ENCODE assay signal across 1 cellular context in genomic region chr20:38445402-38445801, GRCh38.
TF ChIP-seq lines count a peak whose summit lies in the region.

No MANE protein-coding gene starts in this region.

TF ChIP-seq in IMR-90, 13 proteins besides CTCF, POLR2A, EP300 and RAD21:
- TF ChIP-seq ELK1 (IDR thresholded peaks at IDR 0.05; ENCODE audit: borderline replicate concordance, low read depth, low read length) (no peak), RCOR1 (IDR thresholded peaks at IDR 0.05; ENCODE audit: insufficient replicate concordance, low read length) (no peak), BHLHE40 (IDR thresholded peaks at IDR 0.05; ENCODE audit: low read depth, low read length) (no peak), CEBPB (IDR thresholded peaks at IDR 0.05; ENCODE audit: low read depth, low read length) (peak; percentile 57; the same call in 1 of the 2 replicates), SMC3 (IDR thresholded peaks at IDR 0.05; ENCODE audit: low read depth, low read length) (no peak), FOS (IDR thresholded peaks at IDR 0.05; ENCODE audit: low read depth, low read length) (no peak), MAFK (IDR thresholded peaks at IDR 0.05; ENCODE audit: low read depth, low read length) (no peak), RFX5 (IDR thresholded peaks at IDR 0.05; ENCODE audit: low read depth, low read length) (no peak)
